10 cellular contexts compared by ENCODE assay signal in genomic region chr19:55319786-55320185, GRCh38. TPM values are rescaled to one million over a fixed set of nuclear protein-coding genes. Genes with fewer than 3 reads are reported as not detected.
DNase-seq lines count a peak whose midpoint lies in the region; ATAC-seq lines count a peak whose summit lies in the region.
"Had no signal": no experiment of that assay in that cellular context is flagged by ENCODE, and none has a peak within 500 bp of the region (broad histone marks: within the 10 kb centered on the region; RNA-seq: fewer than 3 reads in every experiment).

No MANE protein-coding gene starts in this region.

- H3K36me3 ChIP-seq in skeletal muscle satellite cell (ENCODE audit: insufficient read depth, low read length): no peaks in the 10 kb centered on the region

- peak overlapping the region; percentile 40 for H3K4me2 ChIP-seq in skeletal muscle satellite cell (ENCODE audit: low read length)

- no peak overlapping the region for H3K9ac ChIP-seq in skeletal muscle satellite cell (ENCODE audit: low read depth, low read length)

- no peaks in the 10 kb centered on the region for H3K4me1 ChIP-seq in right cardiac atrium (ENCODE audit: control insufficient read depth, insufficient read depth, low read length)
- no peaks in the 10 kb centered on the region for H3K4me1 ChIP-seq in skeletal muscle satellite cell (ENCODE audit: control insufficient read depth, insufficient read depth, low read length)

- no peak overlapping the region for H3K27ac ChIP-seq in right cardiac atrium (ENCODE audit: low read length)

- H3K4me3 ChIP-seq in right cardiac atrium (ENCODE audit: low read length) (no peak overlapping the region), skeletal muscle satellite cell (ENCODE audit: low read length) (no peak overlapping the region)

- WGBS in right cardiac atrium: 12% methylated on average over 21 of the region's 21 CpGs

- intact Hi-C loops in right cardiac atrium (cut with DNase I): no loop called here

- DNase-seq in NCI-H2081 (lab: John Stamatoyannopoulos, UW): peak; percentile 16 to 37
- no peak for DNase-seq in NCI-H2081 treated with DMSO at 0.1 percent for 48 hours (lab: John Stamatoyannopoulos, UW)
- peak; percentile 33 for DNase-seq in SK-N-DZ (ENCODE audit: low spot score)
- DNase-seq in right cardiac atrium: peak; percentile 59 to 82 (median 80)
- DNase-seq in kidney glomerular epithelial cell (lab: John Stamatoyannopoulos, UW): no peak
- no peak for DNase-seq in NCI-H2196 treated with DMSO at 0.1 percent for 48 hours (lab: John Stamatoyannopoulos, UW; ENCODE audit: unreplicated experiment)
- DNase-seq: ACHN; activated CD4-positive, alpha-beta T cell treated with anti-CD3 and anti-CD28 coated beads for 1 hour had no signal

- H3K27me3 ChIP-seq in right cardiac atrium (ENCODE audit: control insufficient read depth, insufficient read depth): no peaks in the 10 kb centered on the region
- peaks cover 22% of the 10 kb centered on the region for H3K27me3 ChIP-seq in skeletal muscle satellite cell (ENCODE audit: control insufficient read depth, insufficient read depth, low read length)

- ATAC-seq in right cardiac atrium (peak; percentile 71 to 80), GM18868 (IDR thresholded peaks at IDR 0.05; ENCODE audit: unreplicated experiment) (no peak)

- H3K9me3 ChIP-seq in right cardiac atrium (ENCODE audit: control insufficient read depth, low read length) (no peaks in the 10 kb centered on the region), skeletal muscle satellite cell (replicated peaks; ENCODE audit: low read length) (no peaks in the 10 kb centered on the region)

RNA-seq across cellular contexts. Expression of gene TMEM150B, which starts 5.4 kb away (rescaled TPM):
- not detected in 2 replicates for polyA plus RNA-seq in SK-N-DZ (2014; cell fraction: cytosol; rRNA removed)
- polyA plus RNA-seq in SK-N-DZ (2014; cell fraction: nucleus; rRNA removed): not detected in 2 replicates
- 1 to 10 TPM; 2.0 to 2.4 (median 2.2) TPM for total RNA-seq in right cardiac atrium
- polyA plus RNA-seq in right cardiac atrium: 0.68 TPM
- not detected in 2 replicates for total RNA-seq in skeletal muscle satellite cell (2012; rRNA removed)

RNA-seq across cellular contexts. Expression of gene KMT5C, which starts 19.9 kb away (rescaled TPM):
- 33.8 and 39.3 TPM in 2 replicates for polyA plus RNA-seq in SK-N-DZ (2014; cell fraction: cytosol; rRNA removed)
- 101 and 123 TPM in 2 replicates for polyA plus RNA-seq in SK-N-DZ (2014; cell fraction: nucleus; rRNA removed)
- 1 to 10 TPM; 6.7 to 9.8 (median 8.4) TPM for total RNA-seq in right cardiac atrium
- polyA plus RNA-seq in right cardiac atrium: 6.3 TPM
- 3.3 and 3.8 TPM in 2 replicates for total RNA-seq in skeletal muscle satellite cell (2012; rRNA removed)

RNA-seq across cellular contexts. Expression of gene COX6B2, which starts 34.7 kb away (rescaled TPM):
- polyA plus RNA-seq in SK-N-DZ (2014; cell fraction: cytosol; rRNA removed): 0.24 TPM in 1 of 2 replicates, not detected in the other
- 2.3 and 3.3 TPM in 2 replicates for polyA plus RNA-seq in SK-N-DZ (2014; cell fraction: nucleus; rRNA removed)
- not detected for total RNA-seq in right cardiac atrium
- polyA plus RNA-seq in right cardiac atrium: not detected
- total RNA-seq in skeletal muscle satellite cell (2012; rRNA removed): not detected in 2 replicates

RNA-seq across cellular contexts. Expression of gene BRSK1, which starts 36.0 kb away (rescaled TPM):
- polyA plus RNA-seq in SK-N-DZ (2014; cell fraction: cytosol; rRNA removed): 13.6 and 15.5 TPM in 2 replicates
- polyA plus RNA-seq in SK-N-DZ (2014; cell fraction: nucleus; rRNA removed): 42.4 and 45.2 TPM in 2 replicates
- total RNA-seq in right cardiac atrium: 10 to 100 TPM; 17.2 to 20.5 (median 19.5) TPM
- 11.9 TPM for polyA plus RNA-seq in right cardiac atrium
- total RNA-seq in skeletal muscle satellite cell (2012; rRNA removed): 2.2 and 2.5 TPM in 2 replicates

RNA-seq across cellular contexts. Expression of gene HSPBP1, which starts 39.9 kb away (rescaled TPM):
- polyA plus RNA-seq in SK-N-DZ (2014; cell fraction: cytosol; rRNA removed): 55.8 and 70.4 TPM in 2 replicates
- 22.3 and 37.8 TPM in 2 replicates for polyA plus RNA-seq in SK-N-DZ (2014; cell fraction: nucleus; rRNA removed)
- 10 to 100 TPM; 27.7 to 35.1 (median 31.3) TPM for total RNA-seq in right cardiac atrium
- polyA plus RNA-seq in right cardiac atrium: 48.0 TPM
- 38.5 and 44.6 TPM in 2 replicates for total RNA-seq in skeletal muscle satellite cell (2012; rRNA removed)

Comparison
In these comparisons a context has a peak if more than half of its experiments do, and no peak if none do; other contexts are left out.
1. DNase-seq: peak in NCI-H2081 (2 of 2), SK-N-DZ (single experiment) and right cardiac atrium (3 of 3); none in NCI-H2081 treated with DMSO at 0.1 percent for 48 hours (single experiment), kidney glomerular epithelial cell (single experiment) and NCI-H2196 treated with DMSO at 0.1 percent for 48 hours (single experiment).